24 cellular contexts compared by ENCODE assay signal in genomic region chr17:57478851-57479250, GRCh38.
DNase-seq lines count a peak whose midpoint lies in the region; ATAC-seq and TF ChIP-seq lines count a peak whose summit lies in the region.
"Had no signal": no experiment of that assay in that cellular context is flagged by ENCODE, and none has a peak within 500 bp of the region (broad histone marks: within the 10 kb centered on the region; RNA-seq: fewer than 3 reads in every experiment).

No MANE protein-coding gene starts in this region.

- peaks cover 66% of the 10 kb centered on the region for H3K79me2 ChIP-seq in MM.1S (ENCODE audit: low read length)
- H3K79me2 ChIP-seq in H9 (ENCODE audit: insufficient read depth, low read length): peaks cover 1% of the 10 kb centered on the region; the same call in 1 of the 2 replicates

- intact Hi-C loops in CD8-positive, alpha-beta T cell (cut with DNase I, micrococcal nuclease): no loop called here
- intact Hi-C loops in left ventricle myocardium inferior (cut with micrococcal nuclease) (no loop called here), posterior vena cava (cut with DNase I) (no loop called here), upper lobe of right lung (cut with DNase I) (no loop called here)

- no peak overlapping the region for H3K14ac ChIP-seq in H9 (ENCODE audit: insufficient read depth, low read length)

- no peak overlapping the region for H4K5ac ChIP-seq in H9 (ENCODE audit: insufficient read length, low read depth, low read length)

- no peaks in the 10 kb centered on the region for H3K27me3 ChIP-seq in CD8-positive, alpha-beta T cell (ENCODE audit: insufficient read depth, low read length)
- no peaks in the 10 kb centered on the region for H3K27me3 ChIP-seq in MM.1S (replicated peaks; ENCODE audit: insufficient read depth, low read length)
- H3K27me3 ChIP-seq in left ventricle myocardium inferior (ENCODE audit: low read depth): no peaks in the 10 kb centered on the region
- H3K27me3 ChIP-seq in H9 (ENCODE audit: insufficient read depth, low read length): no peaks in the 10 kb centered on the region
- no peaks in the 10 kb centered on the region for H3K27me3 ChIP-seq in upper lobe of right lung
- H3K27me3 ChIP-seq: foreskin keratinocyte, MG63, SJSA1, vagina had no signal

- H2BK120ac ChIP-seq in H9 (ENCODE audit: low read depth, low read length, poor library complexity, severe bottlenecking): no peak overlapping the region

- H3K4me2 ChIP-seq in MM.1S (ENCODE audit: low read depth, low read length) (no peak overlapping the region), H9 (ENCODE audit: insufficient read depth, insufficient read length, low read length) (no peak overlapping the region)

- H4K20me1 ChIP-seq in MM.1S (ENCODE audit: insufficient read depth, low read length): no peaks in the 10 kb centered on the region
- no peaks in the 10 kb centered on the region for H4K20me1 ChIP-seq in H9 (ENCODE audit: control insufficient read depth, insufficient read depth, insufficient read length)

- H3K27ac Mint-ChIP-seq in CD8-positive, alpha-beta T cell: peak overlapping the region; percentile 38
- H3K27ac Mint-ChIP-seq in H9: no peak overlapping the region; a peak in 2 of 7 replicates
- no peak overlapping the region for H3K27ac Mint-ChIP-seq in activated naive CD4-positive, alpha-beta T cell treated with anti-CD3 and anti-CD28 coated beads, Interleukin-2, amount 10 ng/mL, durations not matched to agents 7 days and 5 days
- H3K27ac Mint-ChIP-seq: activated CD4-positive, alpha-beta memory T cell treated with anti-CD3 and anti-CD28 coated beads, Interleukin-2, amount 10 ng/mL, durations not matched to agents 7 days and 5 days; IgD-negative memory B cell; immature natural killer cell; stimulated activated memory B cell treated with anti-CD40 and anti-IgM and Interleukin-4, amounts not matched to agents 10 μg/mL and 1 μg/mL and 100 μg/mL, for 72 hours; T-cell had no signal

- H3K4me3 Mint-ChIP-seq in CD8-positive, alpha-beta T cell: no peak overlapping the region
- no peak overlapping the region for H3K4me3 Mint-ChIP-seq in H9
- H3K4me3 Mint-ChIP-seq in activated naive CD4-positive, alpha-beta T cell treated with anti-CD3 and anti-CD28 coated beads, Interleukin-2, amount 10 ng/mL, durations not matched to agents 7 days and 5 days: no peak overlapping the region
- H3K4me3 Mint-ChIP-seq: activated CD4-positive, alpha-beta memory T cell treated with anti-CD3 and anti-CD28 coated beads, Interleukin-2, amount 10 ng/mL, durations not matched to agents 7 days and 5 days; effector memory CD8-positive, alpha-beta T cell; IgD-negative memory B cell; immature natural killer cell; stimulated activated memory B cell treated with anti-CD40 and anti-IgM and Interleukin-4, amounts not matched to agents 10 μg/mL and 1 μg/mL and 100 μg/mL, for 72 hours; T-cell had no signal

- no peaks in the 10 kb centered on the region for H3K27me3 Mint-ChIP-seq in CD8-positive, alpha-beta T cell (ENCODE audit: low read depth)
- H3K27me3 Mint-ChIP-seq in H9 (ENCODE audit: low read depth): no peaks in the 10 kb centered on the region; the same call in 1 of the 2 replicates
- no peaks in the 10 kb centered on the region for H3K27me3 Mint-ChIP-seq in activated naive CD4-positive, alpha-beta T cell treated with anti-CD3 and anti-CD28 coated beads, Interleukin-2, amount 10 ng/mL, durations not matched to agents 7 days and 5 days
- H3K27me3 Mint-ChIP-seq: activated CD4-positive, alpha-beta memory T cell treated with anti-CD3 and anti-CD28 coated beads, Interleukin-2, amount 10 ng/mL, durations not matched to agents 7 days and 5 days; effector memory CD8-positive, alpha-beta T cell; IgD-negative memory B cell; stimulated activated memory B cell treated with anti-CD40 and anti-IgM and Interleukin-4, amounts not matched to agents 10 μg/mL and 1 μg/mL and 100 μg/mL, for 72 hours; T-cell had no signal

- no peaks in the 10 kb centered on the region for H3K9me2 ChIP-seq in MM.1S (replicated peaks; ENCODE audit: insufficient read depth, low read length)

- POLR2A ChIA-PET in CD8-positive, alpha-beta T cell (lab: Charles Lee): no interaction called here

- H3F3A ChIP-seq in MM.1S (ENCODE audit: insufficient read depth, low read length): peaks cover 23% of the 10 kb centered on the region

- H3K23ac ChIP-seq in H9 (ENCODE audit: insufficient read length, low read depth, low read length): no peak overlapping the region

- no peak overlapping the region for H3K56ac ChIP-seq in H9 (ENCODE audit: insufficient read length, low read depth, low read length)

- H3K4me1 ChIP-seq in CD8-positive, alpha-beta T cell (ENCODE audit: insufficient read depth, low read length): peaks cover 21% of the 10 kb centered on the region
- H3K4me1 ChIP-seq in MM.1S (ENCODE audit: low read length) (peaks cover 73% of the 10 kb centered on the region), left ventricle myocardium inferior (peaks cover 71% of the 10 kb centered on the region), H9 (ENCODE audit: insufficient read depth, low read length) (peaks cover 12% of the 10 kb centered on the region), upper lobe of right lung (peaks cover 2% of the 10 kb centered on the region)

- H2BK12ac ChIP-seq in H9 (ENCODE audit: insufficient read length, low read depth, low read length): no peak overlapping the region

- H3K4ac ChIP-seq in H9 (ENCODE audit: low read depth, low read length): no peak overlapping the region

- H3T11ph ChIP-seq in H9 (ENCODE audit: low read length): no peak overlapping the region

- H2BK5ac ChIP-seq in H9 (ENCODE audit: insufficient read length, low read length): no peak overlapping the region

- TF ChIP-seq CTCF in CD8-positive, alpha-beta T cell (IDR thresholded peaks at IDR 0.05): no peak
- no peak for TF ChIP-seq CTCF in MM.1S (IDR thresholded peaks at IDR 0.05; ENCODE audit: low read length)
- no peak for TF ChIP-seq CTCF in left ventricle myocardium inferior (IDR thresholded peaks at IDR 0.05; ENCODE audit: borderline replicate concordance)
- TF ChIP-seq CTCF in H9 (conservative IDR thresholded peaks at IDR 0.05): no peak
- TF ChIP-seq CTCF in upper lobe of right lung (IDR thresholded peaks at IDR 0.05): no peak

- no CpG with 5 or more reads among the region's 2 CpGs for WGBS in H9 (ENCODE audit: extremely low coverage, insufficient read length, low lambda C conversion rate)

- H2AFZ ChIP-seq in MM.1S (ENCODE audit: low read length): no peak overlapping the region
- H2AFZ ChIP-seq in H9 (ENCODE audit: low read length): no peak overlapping the region

- H3K9ac ChIP-seq in MM.1S (ENCODE audit: low read length) (no peak overlapping the region), H9 (ENCODE audit: extremely low read depth, insufficient read length, low read length) (no peak overlapping the region)

- H4K8ac ChIP-seq in H9 (replicated peaks; ENCODE audit: insufficient read length, low read depth, low read length): no peak overlapping the region

- no peak overlapping the region for H3K27ac ChIP-seq in CD8-positive, alpha-beta T cell (ENCODE audit: low read depth, low read length)
- peak overlapping the region; percentile 84; the same call in 1 of the 2 replicates for H3K27ac ChIP-seq in MM.1S (ENCODE audit: low read length)
- peak overlapping the region; percentile 79 for H3K27ac ChIP-seq in left ventricle myocardium inferior (replicated peaks)
- H3K27ac ChIP-seq in H9 (ENCODE audit: insufficient read length, low read depth, low read length): no peak overlapping the region
- H3K27ac ChIP-seq in upper lobe of right lung: no peak overlapping the region
- H3K27ac ChIP-seq: foreskin keratinocyte, SJSA1, vagina had no signal

- ATAC-seq in CD8-positive, alpha-beta T cell: no peak
- ATAC-seq in GM18502 (IDR thresholded peaks at IDR 0.05; ENCODE audit: poor library complexity, unreplicated experiment) (no peak), upper lobe of right lung (no peak)
- ATAC-seq: effector memory CD8-positive, alpha-beta T cell; foreskin keratinocyte; Panc1; stimulated activated memory B cell treated with anti-CD40 and anti-IgM and Interleukin-4, amounts not matched to agents 10 μg/mL and 1 μg/mL and 100 μg/mL, for 72 hours; T-cell had no signal

- no peak overlapping the region for H2BK20ac ChIP-seq in H9 (ENCODE audit: low read depth, low read length, poor library complexity, severe bottlenecking)

- H3K79me1 ChIP-seq in H9 (ENCODE audit: insufficient read depth, low read depth, low read length, poor library complexity, severe bottlenecking): no peaks in the 10 kb centered on the region

- no peak for DNase-seq in CD8-positive, alpha-beta T cell
- DNase-seq in MM.1S: no peak
- no peak for DNase-seq in left ventricle myocardium inferior
- DNase-seq in posterior vena cava (ENCODE audit: low spot score): peak; percentile 26
- DNase-seq in H9: no peak
- DNase-seq in activated naive CD4-positive, alpha-beta T cell treated with anti-CD3 and anti-CD28 coated beads, Interleukin-2, amount 10 ng/mL, durations not matched to agents 7 days and 5 days: no peak
- DNase-seq in upper lobe of right lung: no peak
- DNase-seq: activated CD4-positive, alpha-beta memory T cell treated with anti-CD3 and anti-CD28 coated beads, Interleukin-2, amount 10 ng/mL, durations not matched to agents 7 days and 5 days; activated effector memory CD4-positive, alpha-beta T cell treated with anti-CD3 and anti-CD28 coated beads, Interleukin-2, amount 50 U/mL, for 16 hours; DMS 273 treated with DMSO at 0.1 percent for 48 hours; effector memory CD8-positive, alpha-beta T cell; foreskin keratinocyte; hippocampal formation; immature natural killer cell; MG63; NCI-H1436 treated with DMSO at 0.1 percent for 48 hours; stimulated activated CD4-positive, alpha-beta T cell treated with anti-CD3 and anti-CD28 coated beads, Interleukin-2, amount 100 ng/mL, for 48 hours; T-cell had no signal

- no peaks in the 10 kb centered on the region for H3K9me3 Mint-ChIP-seq in CD8-positive, alpha-beta T cell
- no peaks in the 10 kb centered on the region for H3K9me3 Mint-ChIP-seq in H9
- no peaks in the 10 kb centered on the region for H3K9me3 Mint-ChIP-seq in activated naive CD4-positive, alpha-beta T cell treated with anti-CD3 and anti-CD28 coated beads, Interleukin-2, amount 10 ng/mL, durations not matched to agents 7 days and 5 days
- H3K9me3 Mint-ChIP-seq: activated CD4-positive, alpha-beta memory T cell treated with anti-CD3 and anti-CD28 coated beads, Interleukin-2, amount 10 ng/mL, durations not matched to agents 7 days and 5 days; effector memory CD8-positive, alpha-beta T cell; IgD-negative memory B cell; immature natural killer cell; stimulated activated memory B cell treated with anti-CD40 and anti-IgM and Interleukin-4, amounts not matched to agents 10 μg/mL and 1 μg/mL and 100 μg/mL, for 72 hours; T-cell had no signal

- H4K91ac ChIP-seq in H9 (ENCODE audit: insufficient read length, low read depth, low read length): no peak overlapping the region

- peaks cover 14% of the 10 kb centered on the region for H3K36me3 Mint-ChIP-seq in CD8-positive, alpha-beta T cell
- H3K36me3 Mint-ChIP-seq in H9 (ENCODE audit: insufficient read depth in 1 of 3, low read depth in 3 of 3): 0 out of 7 replicates have a peak, but pooled peaks cover 0 to 2% (median 0%) of the 10 kb centered on the region in 3 experiments
- peaks cover 11% of the 10 kb centered on the region for H3K36me3 Mint-ChIP-seq in activated naive CD4-positive, alpha-beta T cell treated with anti-CD3 and anti-CD28 coated beads, Interleukin-2, amount 10 ng/mL, durations not matched to agents 7 days and 5 days

- H2AK5ac ChIP-seq in H9 (ENCODE audit: insufficient read length, low read length): no peak overlapping the region

- CTCF ChIA-PET in CD8-positive, alpha-beta T cell (lab: Charles Lee): no interaction called here
- CTCF ChIA-PET in activated naive CD4-positive, alpha-beta T cell treated with anti-CD3 and anti-CD28 coated beads, Interleukin-2, amount 10 ng/mL, durations not matched to agents 7 days and 5 days (lab: Charles Lee): no interaction called here

- H3K36me3 ChIP-seq in CD8-positive, alpha-beta T cell (ENCODE audit: insufficient read depth, low read length): no peaks in the 10 kb centered on the region
- H3K36me3 ChIP-seq in MM.1S (replicated peaks; ENCODE audit: insufficient read depth, low read length) (no peaks in the 10 kb centered on the region), left ventricle myocardium inferior (no peaks in the 10 kb centered on the region), upper lobe of right lung (no peaks in the 10 kb centered on the region)
- H3K36me3 ChIP-seq: MG63, SJSA1, vagina had no signal

- no peak overlapping the region for H2BK15ac ChIP-seq in H9 (ENCODE audit: low read depth, low read length)

- H3K4me3 ChIP-seq in CD8-positive, alpha-beta T cell (ENCODE audit: low read depth, low read length): no peak overlapping the region
- H3K4me3 ChIP-seq in MM.1S (ENCODE audit: low read length) (no peak overlapping the region), left ventricle myocardium inferior (no peak overlapping the region), upper lobe of right lung (no peak overlapping the region)
- H3K4me3 ChIP-seq: MG63, SJSA1, vagina had no signal

- H3K18ac ChIP-seq in H9 (ENCODE audit: insufficient read length, low read depth, low read length): no peak overlapping the region

- peaks cover 57% of the 10 kb centered on the region for H3K4me1 Mint-ChIP-seq in CD8-positive, alpha-beta T cell (ENCODE audit: low read depth)
- peaks cover 47 to 49% of the 10 kb centered on the region in 2 experiments for H3K4me1 Mint-ChIP-seq in H9
- H3K4me1 Mint-ChIP-seq in activated naive CD4-positive, alpha-beta T cell treated with anti-CD3 and anti-CD28 coated beads, Interleukin-2, amount 10 ng/mL, durations not matched to agents 7 days and 5 days: peaks cover 14% of the 10 kb centered on the region

- H3K23me2 ChIP-seq in H9 (ENCODE audit: insufficient read length, low read depth, low read length, poor library complexity, severe bottlenecking): no peaks in the 10 kb centered on the region

- no peaks in the 10 kb centered on the region for H3K9me3 ChIP-seq in CD8-positive, alpha-beta T cell (ENCODE audit: low read length)
- H3K9me3 ChIP-seq in MM.1S (replicated peaks; ENCODE audit: insufficient read depth, low read length): no peaks in the 10 kb centered on the region
- no peaks in the 10 kb centered on the region for H3K9me3 ChIP-seq in left ventricle myocardium inferior (replicated peaks)
- H3K9me3 ChIP-seq in H9 (ENCODE audit: control insufficient read depth, low read depth, low read length): no peaks in the 10 kb centered on the region
- no peaks in the 10 kb centered on the region for H3K9me3 ChIP-seq in upper lobe of right lung
- H3K9me3 ChIP-seq: MG63, SJSA1, vagina had no signal

Comparison
In these comparisons a context has a peak if more than half of its experiments do, and no peak if none do; other contexts are left out.
1. H3K27ac ChIP-seq: peak in MM.1S (single experiment) and left ventricle myocardium inferior (single experiment); none in CD8-positive, alpha-beta T cell (single experiment), H9 (single experiment) and upper lobe of right lung (single experiment).